ENCODE assay signal across 9 cellular contexts in genomic region chr6:129708496-129709216, GRCh38. TPM values are rescaled to one million over a fixed set of nuclear protein-coding genes. Genes with fewer than 3 reads are reported as not detected.
DNase-seq lines count a peak whose midpoint lies in the region; ATAC-seq, FAIRE-seq and TF ChIP-seq lines count a peak whose summit lies in the region.
"Had no signal": no experiment of that assay in that cellular context is flagged by ENCODE, and none has a peak within 500 bp of the region (broad histone marks: within the 10 kb centered on the region; RNA-seq: fewer than 3 reads in every experiment).

No MANE protein-coding gene starts in this region.

- intact Hi-C loops in activated T-helper 2 cell treated with anti-CD3 and anti-CD28 coated beads, Interferon-gamma antibody, Interleukin-2, Interleukin-4, amounts not matched to agents 10 μg/mL and 5 μg/mL and 100 μg/mL, durations not matched to agents 14 hours and 24 hours and 36 hours (cut with micrococcal nuclease): no loop called here
- intact Hi-C loops in mucosa of descending colon (cut with DNase I, micrococcal nuclease): no loop called here

- H3K9ac ChIP-seq in keratinocyte (ENCODE audit: control insufficient read depth, extremely low read depth, insufficient read depth, low read length) (peak overlapping the region; percentile 81), subcutaneous abdominal adipose tissue (ENCODE audit: low read length in 5 of 5) (peak overlapping the region; percentile 78 to 94 (median 85))

- no peak for DNase-seq in activated CD8-positive, alpha-beta memory T cell treated with anti-CD3 and anti-CD28 coated beads, Interleukin-2, amount 10 ng/mL, durations not matched to agents 7 days and 5 days
- DNase-seq in activated CD8-positive, alpha-beta memory T cell treated with anti-CD3 and anti-CD28 coated beads, Interleukin-2, amount 50 U/mL, for 4 hours: no peak
- no peak for DNase-seq in activated T-helper 2 cell treated with anti-CD3 and anti-CD28 coated beads, Interferon-gamma antibody, Interleukin-2, Interleukin-4, amounts not matched to agents 10 μg/mL and 5 μg/mL and 100 μg/mL, durations not matched to agents 14 hours and 24 hours and 36 hours (ENCODE audit: low spot score)
- DNase-seq in keratinocyte (ENCODE audit: low read depth, low spot score) (no peak), mucosa of descending colon (no peak), NCI-H1436 (lab: John Stamatoyannopoulos, UW) (no peak)
- DNase-seq in effector CD4-positive, alpha-beta T cell: no peak
- DNase-seq: BE2C had no signal

- no peak for TF ChIP-seq CTCF in keratinocyte (optimal IDR thresholded peaks at IDR 0.05 in 1 of 3, IDR thresholded peaks at IDR 0.05 in 1 of 3, conservative IDR thresholded peaks at IDR 0.05 in 1 of 3; ENCODE audit: extremely low read depth in 1 of 3, insufficient read depth in 2 of 3, low read length in 3 of 3)
- TF ChIP-seq CTCF in mucosa of descending colon (IDR thresholded peaks at IDR 0.05): no peak

- dilution Hi-C loops in keratinocyte (cut with MboI; ENCODE audit: extremely low pct_ligation_motif_present, low sequenced_read_pairs): no loop called here

- no peak overlapping the region for H2AFZ ChIP-seq in keratinocyte (ENCODE audit: control insufficient read depth, low read length)

- H3K9me3 ChIP-seq in keratinocyte (ENCODE audit: control insufficient read depth, low read depth, low read length) (no peaks in the 10 kb centered on the region), subcutaneous abdominal adipose tissue (ENCODE audit: control insufficient read depth in 5 of 5, low read length in 5 of 5) (no peaks in the 10 kb centered on the region), mucosa of descending colon (no peaks in the 10 kb centered on the region)
- H3K9me3 ChIP-seq: BE2C had no signal

- H3K9me3 Mint-ChIP-seq in activated CD8-positive, alpha-beta memory T cell treated with anti-CD3 and anti-CD28 coated beads, Interleukin-2, amount 10 ng/mL, durations not matched to agents 7 days and 5 days (ENCODE audit: low read depth): no peaks in the 10 kb centered on the region
- no peaks in the 10 kb centered on the region for H3K9me3 Mint-ChIP-seq in activated T-helper 2 cell treated with anti-CD3 and anti-CD28 coated beads, Interferon-gamma antibody, Interleukin-2, Interleukin-4, amounts not matched to agents 10 μg/mL and 5 μg/mL and 100 μg/mL, durations not matched to agents 14 hours and 24 hours and 36 hours

- H3K27me3 ChIP-seq in keratinocyte (ENCODE audit: control insufficient read depth, extremely low read depth, insufficient read depth, low read length) (no peaks in the 10 kb centered on the region), subcutaneous abdominal adipose tissue (ENCODE audit: control insufficient read depth in 5 of 5, insufficient read depth in 4 of 5, low read length in 5 of 5) (peaks cover 0 to 3% (median 0%) of the 10 kb centered on the region in 5 donors)
- H3K27me3 ChIP-seq: BE2C had no signal

- H3K27ac ChIP-seq in keratinocyte (ENCODE audit: control insufficient read depth, insufficient read depth, low read length) (peak overlapping the region; percentile 76), subcutaneous abdominal adipose tissue (ENCODE audit: low read depth, low read length) (peak overlapping the region; percentile 92)

- H3K4me3 ChIP-seq in keratinocyte (ENCODE audit: control insufficient read depth in 2 of 3, extremely low read depth in 1 of 3, insufficient read depth in 2 of 3, low read depth in 1 of 3, low read length in 3 of 3) (peak overlapping the region; percentile 51 to 96 (median 90)), subcutaneous abdominal adipose tissue (ENCODE audit: low read depth in 1 of 5, low read length in 5 of 5) (peak overlapping the region; percentile 74 to 99 (median 90)), mucosa of descending colon (no peak overlapping the region)

- H3K36me3 ChIP-seq in keratinocyte (ENCODE audit: control insufficient read depth in 2 of 2, extremely low read depth in 1 of 2, insufficient read depth in 2 of 2, low read length in 2 of 2) (peaks cover 0 to 13% of the 10 kb centered on the region in 2 experiments), subcutaneous abdominal adipose tissue (ENCODE audit: control insufficient read depth in 5 of 5, insufficient read depth in 5 of 5, low read length in 5 of 5) (peaks cover 0 to 2% (median 0%) of the 10 kb centered on the region in 5 donors), mucosa of descending colon (ENCODE audit: low read depth) (no peaks in the 10 kb centered on the region)
- H3K36me3 ChIP-seq: BE2C had no signal

- H3K4me1 ChIP-seq in keratinocyte (ENCODE audit: control insufficient read depth, extremely low read depth, insufficient read depth, low read length) (peaks cover 25% of the 10 kb centered on the region), subcutaneous abdominal adipose tissue (ENCODE audit: control insufficient read depth in 5 of 5, insufficient read depth in 5 of 5, low read length in 5 of 5) (peaks cover 4 to 37% (median 35%) of the 10 kb centered on the region in 5 donors), mucosa of descending colon (ENCODE audit: low read depth) (peaks cover 20% of the 10 kb centered on the region)
- H3K4me1 ChIP-seq: BE2C had no signal

- H3K4me2 ChIP-seq in keratinocyte (ENCODE audit: control insufficient read depth, extremely low read depth, insufficient read depth, low read depth, low read length): peak overlapping the region; percentile 73

- no peaks in the 10 kb centered on the region for H3K9me1 ChIP-seq in keratinocyte (ENCODE audit: control insufficient read depth, extremely low read depth, insufficient read depth, low read length)

- no peaks in the 10 kb centered on the region for H4K20me1 ChIP-seq in keratinocyte (ENCODE audit: control insufficient read depth, extremely low read depth, insufficient read depth, low read length)

- H3K79me2 ChIP-seq in keratinocyte (ENCODE audit: control insufficient read depth, insufficient read depth, low read length): peaks cover 62% of the 10 kb centered on the region

- H3K4me1 Mint-ChIP-seq in activated CD8-positive, alpha-beta memory T cell treated with anti-CD3 and anti-CD28 coated beads, Interleukin-2, amount 10 ng/mL, durations not matched to agents 7 days and 5 days: peaks cover 49% of the 10 kb centered on the region
- H3K4me1 Mint-ChIP-seq in activated T-helper 2 cell treated with anti-CD3 and anti-CD28 coated beads, Interferon-gamma antibody, Interleukin-2, Interleukin-4, amounts not matched to agents 10 μg/mL and 5 μg/mL and 100 μg/mL, durations not matched to agents 14 hours and 24 hours and 36 hours (ENCODE audit: low read depth): peaks cover 54% of the 10 kb centered on the region

- CTCF ChIA-PET in activated CD8-positive, alpha-beta memory T cell treated with anti-CD3 and anti-CD28 coated beads, Interleukin-2, amount 10 ng/mL, durations not matched to agents 7 days and 5 days (lab: Charles Lee): interaction anchor here (0.6 to 4.3 kb wide), 11 partner anchors 9 to 42 kb away, joined by 3 to 26 read pairs (median 7); no protein-coding TSS in a partner anchor

- no peak for ATAC-seq in activated CD8-positive, alpha-beta memory T cell treated with anti-CD3 and anti-CD28 coated beads, Interleukin-2, amount 10 ng/mL, durations not matched to agents 7 days and 5 days
- ATAC-seq in mucosa of descending colon: no peak

- peaks cover 19% of the 10 kb centered on the region for H3K36me3 Mint-ChIP-seq in activated CD8-positive, alpha-beta memory T cell treated with anti-CD3 and anti-CD28 coated beads, Interleukin-2, amount 10 ng/mL, durations not matched to agents 7 days and 5 days
- peaks cover 27% of the 10 kb centered on the region for H3K36me3 Mint-ChIP-seq in activated T-helper 2 cell treated with anti-CD3 and anti-CD28 coated beads, Interferon-gamma antibody, Interleukin-2, Interleukin-4, amounts not matched to agents 10 μg/mL and 5 μg/mL and 100 μg/mL, durations not matched to agents 14 hours and 24 hours and 36 hours (ENCODE audit: low read depth)

- FAIRE-seq in keratinocyte (lab: Jason Lieb, UNC): no peak

- H3K27me3 Mint-ChIP-seq in activated CD8-positive, alpha-beta memory T cell treated with anti-CD3 and anti-CD28 coated beads, Interleukin-2, amount 10 ng/mL, durations not matched to agents 7 days and 5 days: no peaks in the 10 kb centered on the region
- no peaks in the 10 kb centered on the region for H3K27me3 Mint-ChIP-seq in activated T-helper 2 cell treated with anti-CD3 and anti-CD28 coated beads, Interferon-gamma antibody, Interleukin-2, Interleukin-4, amounts not matched to agents 10 μg/mL and 5 μg/mL and 100 μg/mL, durations not matched to agents 14 hours and 24 hours and 36 hours (ENCODE audit: low read depth)

- no peak overlapping the region for H3K27ac Mint-ChIP-seq in activated CD8-positive, alpha-beta memory T cell treated with anti-CD3 and anti-CD28 coated beads, Interleukin-2, amount 10 ng/mL, durations not matched to agents 7 days and 5 days
- no peak overlapping the region for H3K27ac Mint-ChIP-seq in activated T-helper 2 cell treated with anti-CD3 and anti-CD28 coated beads, Interferon-gamma antibody, Interleukin-2, Interleukin-4, amounts not matched to agents 10 μg/mL and 5 μg/mL and 100 μg/mL, durations not matched to agents 14 hours and 24 hours and 36 hours

- peak overlapping the region; percentile 92 for H3K4me3 Mint-ChIP-seq in activated CD8-positive, alpha-beta memory T cell treated with anti-CD3 and anti-CD28 coated beads, Interleukin-2, amount 10 ng/mL, durations not matched to agents 7 days and 5 days
- peak overlapping the region; percentile 93 for H3K4me3 Mint-ChIP-seq in activated T-helper 2 cell treated with anti-CD3 and anti-CD28 coated beads, Interferon-gamma antibody, Interleukin-2, Interleukin-4, amounts not matched to agents 10 μg/mL and 5 μg/mL and 100 μg/mL, durations not matched to agents 14 hours and 24 hours and 36 hours (ENCODE audit: low read depth)

RNA-seq across cellular contexts. Expression of gene ARHGAP18, which starts 1.3 kb away (rescaled TPM):
- total RNA-seq in activated CD8-positive, alpha-beta memory T cell treated with anti-CD3 and anti-CD28 coated beads, Interleukin-2, amount 10 ng/mL, durations not matched to agents 7 days and 5 days: 10 to 100 TPM; 14.1 to 20.8 TPM
- total RNA-seq in activated T-helper 2 cell treated with anti-CD3 and anti-CD28 coated beads, Interferon-gamma antibody, Interleukin-2, Interleukin-4, amounts not matched to agents 10 μg/mL and 5 μg/mL and 100 μg/mL, durations not matched to agents 14 hours and 24 hours and 36 hours: 5.9 and 6.6 TPM in 2 replicates
- 7.1 to 22.0 TPM (median 17.7 TPM) in 3 replicates for polyA plus RNA-seq in keratinocyte
- polyA plus RNA-seq in keratinocyte (2011; ENCODE audit: low read depth): 2.6 TPM
- polyA plus RNA-seq in keratinocyte (2011; cell fraction: cytosol; rRNA removed): 8.0 and 12.3 TPM in 2 replicates
- polyA plus RNA-seq in keratinocyte (2011; cell fraction: nucleus; rRNA removed): 6.6 and 7.7 TPM in 2 replicates
- polyA plus RNA-seq in keratinocyte (2012; ENCODE audit: low replicate concordance): 2.5 and 24.4 TPM in 2 replicates
- polyA minus RNA-seq in keratinocyte: 6.2 to 21.2 TPM (median 11.5 TPM) in 3 replicates
- 11.3 TPM for polyA minus RNA-seq in keratinocyte (2011; cell fraction: cytosol; rRNA and poly(A)+ RNA removed)
- 10.1 and 18.2 TPM in 2 replicates for polyA minus RNA-seq in keratinocyte (2011; cell fraction: nucleus; rRNA and poly(A)+ RNA removed)
- 10 to 100 TPM; 17.6 to 24.3 (median 20.1) TPM for total RNA-seq in mucosa of descending colon
